1 cellular context compared by ENCODE assay signal in the genomic region with DNA sequence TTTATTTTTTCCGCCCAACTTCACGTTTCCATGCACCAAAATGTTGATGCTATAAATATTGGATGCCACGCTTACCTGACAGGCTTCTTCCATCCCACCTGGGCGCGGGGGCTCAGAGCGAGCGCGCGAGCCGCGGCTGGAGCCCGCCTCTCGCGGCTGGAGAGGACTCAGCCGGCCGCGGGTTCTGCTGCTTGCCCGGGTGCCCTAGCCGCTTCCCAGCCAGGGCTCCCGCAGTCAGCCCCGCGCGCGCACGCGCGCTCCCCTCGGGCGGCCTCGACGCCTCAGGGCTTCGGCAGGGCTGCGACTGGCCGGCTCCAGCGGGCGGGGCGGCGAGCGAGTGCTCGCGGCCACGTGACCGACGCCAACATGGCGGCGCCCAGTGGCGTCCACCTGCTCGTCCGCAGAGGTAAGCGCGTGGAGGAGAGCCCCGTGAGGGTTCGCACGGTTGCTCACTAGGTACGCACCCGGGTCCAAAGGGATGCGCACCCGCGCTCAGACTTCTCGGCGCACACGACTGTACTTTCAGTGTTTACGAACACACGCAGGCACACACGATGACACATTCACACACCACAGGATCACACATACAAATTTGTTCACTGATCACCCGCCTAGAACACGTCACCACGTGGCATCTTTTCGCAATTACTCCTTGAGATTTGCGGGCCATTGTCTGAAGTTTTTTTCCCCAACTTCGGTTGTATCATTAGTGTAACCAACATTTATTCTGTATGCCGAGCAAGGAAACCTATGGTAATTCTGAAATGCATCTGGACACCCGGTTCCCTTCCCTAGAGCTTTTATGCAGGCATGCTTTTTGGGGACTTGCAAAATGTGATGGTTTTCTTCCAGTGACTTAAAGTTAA.
TF ChIP-seq lines count a peak whose summit lies in the region.

A gene (plus strand): TSS at position 350 of the 866 bp plus-strand sequence. CDS start 17 bp downstream, at position 367.

TF ChIP-seq in GM12878, 131 proteins besides CTCF, POLR2A, EP300 and RAD21 (continued from another document):
- TF ChIP-seq, protein P1, sequence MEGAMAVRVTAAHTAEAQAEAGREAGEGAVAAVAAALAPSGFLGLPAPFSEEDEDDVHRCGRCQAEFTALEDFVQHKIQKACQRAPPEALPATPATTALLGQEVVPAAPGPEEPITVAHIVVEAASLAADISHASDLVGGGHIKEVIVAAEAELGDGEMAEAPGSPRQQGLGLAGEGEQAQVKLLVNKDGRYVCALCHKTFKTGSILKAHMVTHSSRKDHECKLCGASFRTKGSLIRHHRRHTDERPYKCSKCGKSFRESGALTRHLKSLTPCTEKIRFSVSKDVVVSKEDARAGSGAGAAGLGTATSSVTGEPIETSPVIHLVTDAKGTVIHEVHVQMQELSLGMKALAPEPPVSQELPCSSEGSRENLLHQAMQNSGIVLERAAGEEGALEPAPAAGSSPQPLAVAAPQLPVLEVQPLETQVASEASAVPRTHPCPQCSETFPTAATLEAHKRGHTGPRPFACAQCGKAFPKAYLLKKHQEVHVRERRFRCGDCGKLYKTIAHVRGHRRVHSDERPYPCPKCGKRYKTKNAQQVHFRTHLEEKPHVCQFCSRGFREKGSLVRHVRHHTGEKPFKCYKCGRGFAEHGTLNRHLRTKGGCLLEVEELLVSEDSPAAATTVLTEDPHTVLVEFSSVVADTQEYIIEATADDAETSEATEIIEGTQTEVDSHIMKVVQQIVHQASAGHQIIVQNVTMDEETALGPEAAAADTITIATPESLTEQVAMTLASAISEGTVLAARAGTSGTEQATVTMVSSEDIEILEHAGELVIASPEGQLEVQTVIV (IDR thresholded peaks at IDR 0.05; ENCODE audit: borderline replicate concordance, partially characterized antibody) = no peak
- TF ChIP-seq, protein P2, sequence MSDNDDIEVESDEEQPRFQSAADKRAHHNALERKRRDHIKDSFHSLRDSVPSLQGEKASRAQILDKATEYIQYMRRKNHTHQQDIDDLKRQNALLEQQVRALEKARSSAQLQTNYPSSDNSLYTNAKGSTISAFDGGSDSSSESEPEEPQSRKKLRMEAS (IDR thresholded peaks at IDR 0.05; ENCODE audit: low read depth, low read length) = peak; percentile 99
- TF ChIP-seq, protein P3, sequence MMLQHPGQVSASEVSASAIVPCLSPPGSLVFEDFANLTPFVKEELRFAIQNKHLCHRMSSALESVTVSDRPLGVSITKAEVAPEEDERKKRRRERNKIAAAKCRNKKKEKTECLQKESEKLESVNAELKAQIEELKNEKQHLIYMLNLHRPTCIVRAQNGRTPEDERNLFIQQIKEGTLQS (IDR thresholded peaks at IDR 0.05; ENCODE audit: borderline replicate concordance, extremely low read depth, low read depth, low read length) = peak; percentile 78; the same call in 1 of the 2 replicates
- TF ChIP-seq, protein P4, sequence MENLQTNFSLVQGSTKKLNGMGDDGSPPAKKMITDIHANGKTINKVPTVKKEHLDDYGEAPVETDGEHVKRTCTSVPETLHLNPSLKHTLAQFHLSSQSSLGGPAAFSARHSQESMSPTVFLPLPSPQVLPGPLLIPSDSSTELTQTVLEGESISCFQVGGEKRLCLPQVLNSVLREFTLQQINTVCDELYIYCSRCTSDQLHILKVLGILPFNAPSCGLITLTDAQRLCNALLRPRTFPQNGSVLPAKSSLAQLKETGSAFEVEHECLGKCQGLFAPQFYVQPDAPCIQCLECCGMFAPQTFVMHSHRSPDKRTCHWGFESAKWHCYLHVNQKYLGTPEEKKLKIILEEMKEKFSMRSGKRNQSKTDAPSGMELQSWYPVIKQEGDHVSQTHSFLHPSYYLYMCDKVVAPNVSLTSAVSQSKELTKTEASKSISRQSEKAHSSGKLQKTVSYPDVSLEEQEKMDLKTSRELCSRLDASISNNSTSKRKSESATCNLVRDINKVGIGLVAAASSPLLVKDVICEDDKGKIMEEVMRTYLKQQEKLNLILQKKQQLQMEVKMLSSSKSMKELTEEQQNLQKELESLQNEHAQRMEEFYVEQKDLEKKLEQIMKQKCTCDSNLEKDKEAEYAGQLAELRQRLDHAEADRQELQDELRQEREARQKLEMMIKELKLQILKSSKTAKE (IDR thresholded peaks at IDR 0.05; ENCODE audit: low read depth, poor library complexity, severe bottlenecking) = no peak
- TF ChIP-seq FOXK2 (IDR thresholded peaks at IDR 0.05) (peak; percentile 78), CBFB (IDR thresholded peaks at IDR 0.05; ENCODE audit: low read depth) (peak; percentile 72; the same call in 1 of the 2 replicates), CEBPB (IDR thresholded peaks at IDR 0.05; ENCODE audit: borderline replicate concordance in 1 of 2, low read depth in 2 of 2, low read length in 2 of 2) (no peak), BACH1 (IDR thresholded peaks at IDR 0.05; ENCODE audit: borderline replicate concordance) (peak; percentile 80), IKZF2 (IDR thresholded peaks at IDR 0.05) (no peak), HDAC6 (IDR thresholded peaks at IDR 0.05; ENCODE audit: unreplicated experiment) (peak; percentile 61)
- TF ChIP-seq, protein P5, sequence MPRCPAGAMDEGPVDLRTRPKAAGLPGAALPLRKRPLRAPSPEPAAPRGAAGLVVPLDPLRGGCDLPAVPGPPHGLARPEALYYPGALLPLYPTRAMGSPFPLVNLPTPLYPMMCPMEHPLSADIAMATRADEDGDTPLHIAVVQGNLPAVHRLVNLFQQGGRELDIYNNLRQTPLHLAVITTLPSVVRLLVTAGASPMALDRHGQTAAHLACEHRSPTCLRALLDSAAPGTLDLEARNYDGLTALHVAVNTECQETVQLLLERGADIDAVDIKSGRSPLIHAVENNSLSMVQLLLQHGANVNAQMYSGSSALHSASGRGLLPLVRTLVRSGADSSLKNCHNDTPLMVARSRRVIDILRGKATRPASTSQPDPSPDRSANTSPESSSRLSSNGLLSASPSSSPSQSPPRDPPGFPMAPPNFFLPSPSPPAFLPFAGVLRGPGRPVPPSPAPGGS (IDR thresholded peaks at IDR 0.05; ENCODE audit: borderline replicate concordance, insufficient read depth, low read depth, low read length, poor library complexity, severe bottlenecking) = no peak
- TF ChIP-seq, protein P6, sequence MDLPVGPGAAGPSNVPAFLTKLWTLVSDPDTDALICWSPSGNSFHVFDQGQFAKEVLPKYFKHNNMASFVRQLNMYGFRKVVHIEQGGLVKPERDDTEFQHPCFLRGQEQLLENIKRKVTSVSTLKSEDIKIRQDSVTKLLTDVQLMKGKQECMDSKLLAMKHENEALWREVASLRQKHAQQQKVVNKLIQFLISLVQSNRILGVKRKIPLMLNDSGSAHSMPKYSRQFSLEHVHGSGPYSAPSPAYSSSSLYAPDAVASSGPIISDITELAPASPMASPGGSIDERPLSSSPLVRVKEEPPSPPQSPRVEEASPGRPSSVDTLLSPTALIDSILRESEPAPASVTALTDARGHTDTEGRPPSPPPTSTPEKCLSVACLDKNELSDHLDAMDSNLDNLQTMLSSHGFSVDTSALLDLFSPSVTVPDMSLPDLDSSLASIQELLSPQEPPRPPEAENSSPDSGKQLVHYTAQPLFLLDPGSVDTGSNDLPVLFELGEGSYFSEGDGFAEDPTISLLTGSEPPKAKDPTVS (IDR thresholded peaks at IDR 0.05; ENCODE audit: low read depth, low read length) = no peak
- TF ChIP-seq, protein P7, sequence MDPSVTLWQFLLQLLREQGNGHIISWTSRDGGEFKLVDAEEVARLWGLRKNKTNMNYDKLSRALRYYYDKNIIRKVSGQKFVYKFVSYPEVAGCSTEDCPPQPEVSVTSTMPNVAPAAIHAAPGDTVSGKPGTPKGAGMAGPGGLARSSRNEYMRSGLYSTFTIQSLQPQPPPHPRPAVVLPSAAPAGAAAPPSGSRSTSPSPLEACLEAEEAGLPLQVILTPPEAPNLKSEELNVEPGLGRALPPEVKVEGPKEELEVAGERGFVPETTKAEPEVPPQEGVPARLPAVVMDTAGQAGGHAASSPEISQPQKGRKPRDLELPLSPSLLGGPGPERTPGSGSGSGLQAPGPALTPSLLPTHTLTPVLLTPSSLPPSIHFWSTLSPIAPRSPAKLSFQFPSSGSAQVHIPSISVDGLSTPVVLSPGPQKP (IDR thresholded peaks at IDR 0.05; ENCODE audit: low read depth, low read length) = no peak
